Comparison of ENCODE assay signal across 13 cellular contexts in the genomic region with DNA sequence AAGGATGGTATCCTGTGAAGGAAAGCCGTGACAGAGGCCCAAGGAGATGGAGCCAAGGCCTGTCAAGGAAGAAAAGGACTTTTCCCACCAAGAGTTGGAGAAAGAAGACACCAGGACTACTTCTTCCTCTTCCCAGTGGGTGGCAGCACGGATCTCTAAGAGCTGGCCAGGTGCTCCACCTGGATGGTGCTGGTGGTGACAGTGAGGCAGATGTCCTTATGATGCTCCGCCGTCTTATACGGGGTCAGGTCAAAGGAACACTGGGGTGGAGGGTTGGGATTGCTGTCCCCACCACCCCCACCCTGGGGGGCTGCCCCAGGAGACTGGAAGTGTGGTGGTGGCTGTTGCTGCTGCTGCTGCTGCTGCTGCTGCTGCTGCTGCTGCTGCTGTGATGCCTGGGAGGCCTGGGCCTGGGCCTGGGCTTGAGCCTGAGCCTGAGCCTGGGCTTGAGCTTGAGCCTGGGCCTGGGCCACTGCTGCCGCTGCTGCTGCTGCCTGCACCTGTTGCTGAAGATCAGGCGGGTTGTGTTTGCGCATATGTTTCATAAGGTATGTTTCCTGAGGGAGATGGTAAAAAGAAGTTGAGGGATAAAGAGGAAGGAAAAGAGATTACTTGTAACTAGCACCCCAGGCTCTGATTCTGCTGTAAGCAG. TPM values are rescaled to one million over a fixed set of nuclear protein-coding genes. Genes with fewer than 3 reads are reported as not detected.
DNase-seq lines count a peak whose midpoint lies in the region; ATAC-seq, FAIRE-seq and TF ChIP-seq lines count a peak whose summit lies in the region.
"Had no signal": no experiment of that assay in that cellular context is flagged by ENCODE, and none has a peak within 500 bp of the region (broad histone marks: within the 10 kb centered on the region; RNA-seq: fewer than 3 reads in every experiment).

No MANE protein-coding gene starts in this region.

- no peak overlapping the region for H3K4me3 Mint-ChIP-seq in memory B cell

- H3K27me3 Mint-ChIP-seq in memory B cell = no peaks in the 10 kb centered on the region

- peak overlapping the region; percentile 47 for H3K27ac Mint-ChIP-seq in memory B cell

- DNase-seq in NCI-H1105 treated with DMSO at 0.1 percent for 48 hours (lab: John Stamatoyannopoulos, UW) = peak; percentile 3
- no peak for DNase-seq in NCI-H1105 (lab: John Stamatoyannopoulos, UW)
- DNase-seq in HT-29 (ENCODE audit: low spot score) = peak; percentile 52
- DNase-seq in GM12878 (ENCODE audit: low read depth, low spot score) = no peak
- DNase-seq in memory B cell (ENCODE audit: low spot score in 2 of 2) = no peak
- no peak for DNase-seq in occipital lobe (lab: John Stamatoyannopoulos, UW)
- DNase-seq: activated gamma-delta T cell; effector CD8-positive, alpha-beta T cell; KBM-7; tibial artery had no signal

- H3K4me2 ChIP-seq in GM12878 (ENCODE audit: control insufficient read depth, insufficient read depth) = no peak overlapping the region

- no peak for TF ChIP-seq EP300 in GM12878 (IDR thresholded peaks at IDR 0.05; ENCODE audit: borderline replicate concordance in 1 of 2, control insufficient read depth in 1 of 2, low read depth in 2 of 2, low read length in 2 of 2)

- no peaks in the 10 kb centered on the region for H3K27me3 ChIP-seq in GM12878 (replicated peaks in 1 of 2; ENCODE audit: control insufficient read depth in 2 of 2, insufficient read depth in 2 of 2, low read length in 1 of 2)
- H3K27me3 ChIP-seq: tibial artery had no signal

- no peaks in the 10 kb centered on the region; the same call in 1 of the 2 replicates for H3K4me1 ChIP-seq in GM12878 (ENCODE audit: control insufficient read depth, insufficient read depth, low read length)
- H3K4me1 ChIP-seq: tibial artery had no signal

- no peaks in the 10 kb centered on the region for H3K9me3 Mint-ChIP-seq in memory B cell

- no peak overlapping the region for H2AFZ ChIP-seq in GM12878 (ENCODE audit: control insufficient read depth, low read depth, low read length)

- H3K4me1 Mint-ChIP-seq in memory B cell = peaks cover 3% of the 10 kb centered on the region

- 97% methylated on average over 8 of the region's 8 CpGs for WGBS in GM12878 (ENCODE audit: insufficient coverage, insufficient replicate concordance, low lambda C conversion rate, missing lambda C conversion rate)

- in situ Hi-C loops in GM12878 (cut with MboI) = no loop called here

- TF ChIP-seq POLR2A in GM12878 (IDR thresholded peaks at IDR 0.05; ENCODE audit: low read depth, low read length) = no peak

- no peak overlapping the region for H3K9ac ChIP-seq in GM12878 (ENCODE audit: control insufficient read depth, insufficient read depth, low read length)

- TF ChIP-seq RAD21 in GM12878 (IDR thresholded peaks at IDR 0.05; ENCODE audit: insufficient read depth, low read depth, low read length) = peak; percentile 7; the same call in 1 of the 2 replicates

- ATAC-seq in GM12878 (no peak), memory B cell (ENCODE audit: low read depth) (no peak), GM18907 (IDR thresholded peaks at IDR 0.05; ENCODE audit: unreplicated experiment) (no peak), HG02938 (IDR thresholded peaks at IDR 0.05; ENCODE audit: unreplicated experiment) (no peak)

- TF ChIP-seq CTCF in GM12878 (IDR thresholded peaks at IDR 0.05 in 2 of 3, conservative IDR thresholded peaks at IDR 0.05 in 1 of 3; ENCODE audit: control insufficient read depth in 2 of 3, extremely low read depth in 1 of 3, insufficient read depth in 1 of 3, low read depth in 3 of 3, low read length in 3 of 3) = peak; percentile 13 to 40 (median 33); a peak in 4 of 6 replicates

- POLR2A ChIA-PET in GM12878 (lab: Charles Lee) = interaction anchor here (0.8 to 1.0 kb wide), 2 partner anchors 21 to 181 kb away, joined by 3 read pairs; partner anchors contain the start of gene ZNF384

- H3K9me3 ChIP-seq in GM12878 (replicated peaks; ENCODE audit: control insufficient read depth, insufficient read depth, low read length) = no peaks in the 10 kb centered on the region
- H3K9me3 ChIP-seq: tibial artery had no signal

- H3K79me2 ChIP-seq in GM12878 (ENCODE audit: control insufficient read depth, insufficient read depth, low read length) = no peaks in the 10 kb centered on the region

- H3K27ac ChIP-seq in GM12878 (ENCODE audit: control insufficient read depth, insufficient read depth) = no peak overlapping the region
- H3K27ac ChIP-seq: tibial artery had no signal

- no peak for FAIRE-seq in GM12878 (lab: Jason Lieb, UNC)

- H3K4me3 ChIP-seq in GM12878 = no peak overlapping the region
- H3K4me3 ChIP-seq: tibial artery had no signal

- H3K36me3 Mint-ChIP-seq in memory B cell = peaks cover 27% of the 10 kb centered on the region

- RAD21 ChIA-PET in GM12878 (lab: Charles Lee; ENCODE audit: unreplicated experiment) = interaction anchor here (1.5 kb wide), 1 partner anchor 21 kb away, joined by 4 read pairs; the partner anchor contains the start of gene ZNF384

- peaks cover 33 to 38% of the 10 kb centered on the region in 2 experiments for H3K36me3 ChIP-seq in GM12878 (ENCODE audit: control insufficient read depth in 2 of 2, insufficient read depth in 2 of 2, low read length in 1 of 2)

- SMC1A ChIA-PET in GM12878 (lab: Charles Lee; ENCODE audit: uncharacterized antibody, unreplicated experiment) = interaction anchor here (0.6 to 2.3 kb wide), 4 partner anchors 17 to 54 kb away, joined by 3 to 9 read pairs (median 3); no protein-coding TSS in a partner anchor

- no peaks in the 10 kb centered on the region for H4K20me1 ChIP-seq in GM12878 (ENCODE audit: control insufficient read depth, insufficient read depth)

- BruUV-seq in GM12878 (replicated peaks; lab: Mats Ljungman, UMichigan) = no TSS peak

- CTCF ChIA-PET in GM12878 (lab: Yijun Ruan, JAX) = interaction anchor here (1.2 to 2.5 kb wide), 3 partner anchors 14 to 205 kb away, joined by 3 to 9 read pairs (median 3); partner anchors contain the start of gene SPSB2

- intact Hi-C loops in GM12878 (cut with micrococcal nuclease; ENCODE audit: unreplicated experiment) = no loop called here

RNA-seq across cellular contexts. Expression of gene ING4, which starts 4.8 kb away (rescaled TPM):
- total RNA-seq in HT-29 (2014; rRNA removed; shearing (Covaris generic)) = 25.1 and 27.4 TPM in 2 replicates
- 68.2 and 72.6 TPM in 2 replicates for total RNA-seq in GM12878 (2013; cell fraction: nucleolus; rRNA removed)
- total RNA-seq in GM12878 (2014; rRNA removed) = 21.7 and 23.7 TPM in 2 replicates
- total RNA-seq in GM12878 (2014; rRNA removed; fragmentation: Illumina TruSeq; extraction: Trizol) = 20.9 and 21.8 TPM in 2 replicates
- 20.1 and 21.6 TPM in 2 replicates for total RNA-seq in GM12878 (2021)
- polyA plus RNA-seq in GM12878 (2011; ENCODE audit: low read depth) = 33.3 TPM
- 53.9 and 63.8 TPM in 2 replicates for polyA plus RNA-seq in GM12878 (2011; rRNA removed)
- polyA plus RNA-seq in GM12878 (2011; cell fraction: cytosol; rRNA removed) = 34.7 and 41.0 TPM in 2 replicates
- polyA plus RNA-seq in GM12878 (2011; cell fraction: nucleus; rRNA removed) = 128 and 163 TPM in 2 replicates
- polyA plus RNA-seq in GM12878 (2012) = 36.0 and 39.8 TPM in 2 replicates
- 33.8 and 39.5 TPM in 2 replicates for polyA plus RNA-seq in GM12878 (2014; fragmentation: Illumina TruSeq; extraction: Trizol)
- polyA plus RNA-seq in GM12878 (2014; fragmentation: Nextera tagmentation; extraction: Ambion mirVana) = 1 to 10 TPM; 7.2 to 8.9 TPM
- 22.6 and 24.2 TPM in 2 replicates for polyA plus RNA-seq in GM12878 (2014; rRNA removed)
- polyA plus RNA-seq in GM12878 (2016; fragmentation: Nextera tagmentation; extraction: Ambion mirVana) = 10 to 100 TPM; 18.4 to 22.5 TPM
- 12.8 and 18.6 TPM in 2 replicates for polyA minus RNA-seq in GM12878 (2011; rRNA and poly(A)+ RNA removed)
- polyA minus RNA-seq in GM12878 (2011; cell fraction: cytosol; rRNA and poly(A)+ RNA removed) = 4.9 and 6.7 TPM in 2 replicates
- polyA minus RNA-seq in GM12878 (2011; cell fraction: nucleus; rRNA and poly(A)+ RNA removed) = 8.5 and 11.8 TPM in 2 replicates
- total RNA-seq in occipital lobe = 65.0 TPM

RNA-seq across cellular contexts. Expression of gene ACRBP, which starts 20.5 kb away (rescaled TPM):
- 0.31 TPM in 1 of 2 replicates, not detected in the other for total RNA-seq in HT-29 (2014; rRNA removed; shearing (Covaris generic))
- total RNA-seq in GM12878 (2013; cell fraction: nucleolus; rRNA removed) = 4.5 and 4.9 TPM in 2 replicates
- total RNA-seq in GM12878 (2014; rRNA removed) = 0.27 and 1.1 TPM in 2 replicates
- total RNA-seq in GM12878 (2014; rRNA removed; fragmentation: Illumina TruSeq; extraction: Trizol) = 0.69 and 1.1 TPM in 2 replicates
- total RNA-seq in GM12878 (2021) = 1.4 and 1.8 TPM in 2 replicates
- polyA plus RNA-seq in GM12878 (2011; ENCODE audit: low read depth) = 0.55 TPM
- polyA plus RNA-seq in GM12878 (2011; rRNA removed) = 0.80 and 0.84 TPM in 2 replicates
- 0.94 and 1.2 TPM in 2 replicates for polyA plus RNA-seq in GM12878 (2011; cell fraction: cytosol; rRNA removed)
- polyA plus RNA-seq in GM12878 (2011; cell fraction: nucleus; rRNA removed) = 4.5 and 4.6 TPM in 2 replicates
- 0.73 and 1.9 TPM in 2 replicates for polyA plus RNA-seq in GM12878 (2012)
- 0.75 and 1.5 TPM in 2 replicates for polyA plus RNA-seq in GM12878 (2014; fragmentation: Illumina TruSeq; extraction: Trizol)
- under 1 TPM; 0.64 to 0.80 TPM for polyA plus RNA-seq in GM12878 (2014; fragmentation: Nextera tagmentation; extraction: Ambion mirVana)
- polyA plus RNA-seq in GM12878 (2014; rRNA removed) = 0.80 and 0.94 TPM in 2 replicates
- 1 to 10 TPM in 1 of 2 experiments, under 1 TPM in 1; 0.54 to 1.3 TPM for polyA plus RNA-seq in GM12878 (2016; fragmentation: Nextera tagmentation; extraction: Ambion mirVana)
- 1.3 and 3.7 TPM in 2 replicates for polyA minus RNA-seq in GM12878 (2011; rRNA and poly(A)+ RNA removed)
- not detected in 2 replicates for polyA minus RNA-seq in GM12878 (2011; cell fraction: cytosol; rRNA and poly(A)+ RNA removed)
- polyA minus RNA-seq in GM12878 (2011; cell fraction: nucleus; rRNA and poly(A)+ RNA removed) = 2.3 and 2.4 TPM in 2 replicates
- total RNA-seq in occipital lobe = 0.62 TPM
- total RNA-seq: A172 had no signal

RNA-seq across cellular contexts. Expression of gene ZNF384, which starts 21.5 kb away (rescaled TPM):
- 23.9 and 42.5 TPM in 2 replicates for total RNA-seq in HT-29 (2014; rRNA removed; shearing (Covaris generic))
- 66.4 and 68.5 TPM in 2 replicates for total RNA-seq in GM12878 (2013; cell fraction: nucleolus; rRNA removed)
- 23.3 and 23.7 TPM in 2 replicates for total RNA-seq in GM12878 (2014; rRNA removed)
- 26.0 and 27.1 TPM in 2 replicates for total RNA-seq in GM12878 (2014; rRNA removed; fragmentation: Illumina TruSeq; extraction: Trizol)
- 49.3 and 53.8 TPM in 2 replicates for total RNA-seq in GM12878 (2021)
- 36.7 TPM for polyA plus RNA-seq in GM12878 (2011; ENCODE audit: low read depth)
- 42.4 and 70.2 TPM in 2 replicates for polyA plus RNA-seq in GM12878 (2011; rRNA removed)
- polyA plus RNA-seq in GM12878 (2011; cell fraction: cytosol; rRNA removed) = 59.6 and 70.7 TPM in 2 replicates
- 225 TPM in 2 replicates for polyA plus RNA-seq in GM12878 (2011; cell fraction: nucleus; rRNA removed)
- 53.9 and 67.8 TPM in 2 replicates for polyA plus RNA-seq in GM12878 (2012)
- 65.2 and 81.5 TPM in 2 replicates for polyA plus RNA-seq in GM12878 (2014; fragmentation: Illumina TruSeq; extraction: Trizol)
- 1 to 10 TPM in 1 of 2 experiments, under 1 TPM in 1; 0.46 to 1.3 TPM for polyA plus RNA-seq in GM12878 (2014; fragmentation: Nextera tagmentation; extraction: Ambion mirVana)
- 53.5 and 55.8 TPM in 2 replicates for polyA plus RNA-seq in GM12878 (2014; rRNA removed)
- polyA plus RNA-seq in GM12878 (2016; fragmentation: Nextera tagmentation; extraction: Ambion mirVana) = 10 to 100 TPM; 30.0 to 31.0 TPM
- polyA minus RNA-seq in GM12878 (2011; rRNA and poly(A)+ RNA removed) = 70.0 and 71.0 TPM in 2 replicates
- polyA minus RNA-seq in GM12878 (2011; cell fraction: cytosol; rRNA and poly(A)+ RNA removed) = 23.4 and 31.5 TPM in 2 replicates
- polyA minus RNA-seq in GM12878 (2011; cell fraction: nucleus; rRNA and poly(A)+ RNA removed) = 63.2 and 96.0 TPM in 2 replicates
- 15.1 TPM for total RNA-seq in occipital lobe

RNA-seq across cellular contexts. Expression of gene LPAR5, which starts 31.9 kb away (rescaled TPM):
- 0.03 TPM in 1 of 2 replicates, not detected in the other for total RNA-seq in HT-29 (2014; rRNA removed; shearing (Covaris generic))
- 21.8 and 24.3 TPM in 2 replicates for total RNA-seq in GM12878 (2013; cell fraction: nucleolus; rRNA removed)
- total RNA-seq in GM12878 (2014; rRNA removed) (4.1 and 4.6 TPM in 2 replicates), GM12878 (2014; rRNA removed; fragmentation: Illumina TruSeq; extraction: Trizol) (2.0 and 2.1 TPM in 2 replicates), GM12878 (2021) (7.9 and 8.2 TPM in 2 replicates), occipital lobe (0.62 TPM)
- polyA plus RNA-seq in GM12878 (2011; ENCODE audit: low read depth) = 2.0 TPM
- polyA plus RNA-seq in GM12878 (2011; rRNA removed) (4.2 and 5.7 TPM in 2 replicates), GM12878 (2014; fragmentation: Illumina TruSeq; extraction: Trizol) (4.5 and 5.2 TPM in 2 replicates), GM12878 (2014; fragmentation: Nextera tagmentation; extraction: Ambion mirVana) (1 to 10 TPM; 1.3 to 1.7 TPM), GM12878 (2014; rRNA removed) (6.1 and 7.2 TPM in 2 replicates), GM12878 (2016; fragmentation: Nextera tagmentation; extraction: Ambion mirVana) (1 to 10 TPM; 5.4 to 5.6 TPM)
- 10.9 and 12.6 TPM in 2 replicates for polyA plus RNA-seq in GM12878 (2011; cell fraction: cytosol; rRNA removed)
- 7.1 and 8.7 TPM in 2 replicates for polyA plus RNA-seq in GM12878 (2011; cell fraction: nucleus; rRNA removed)
- 2.7 and 5.0 TPM in 2 replicates for polyA plus RNA-seq in GM12878 (2012)
- polyA minus RNA-seq in GM12878 (2011; rRNA and poly(A)+ RNA removed) = 6.6 and 10.1 TPM in 2 replicates
- polyA minus RNA-seq in GM12878 (2011; cell fraction: cytosol; rRNA and poly(A)+ RNA removed) = 6.5 and 8.4 TPM in 2 replicates
- polyA minus RNA-seq in GM12878 (2011; cell fraction: nucleus; rRNA and poly(A)+ RNA removed) = 3.3 and 6.4 TPM in 2 replicates

RNA-seq across cellular contexts. Expression of gene PIANP, which starts 32.9 kb away (rescaled TPM):
- total RNA-seq in HT-29 (2014; rRNA removed; shearing (Covaris generic)) = not detected in 2 replicates
- not detected in 2 replicates for total RNA-seq in GM12878 (2013; cell fraction: nucleolus; rRNA removed)
- total RNA-seq in GM12878 (2014; rRNA removed) (not detected in 2 replicates), GM12878 (2014; rRNA removed; fragmentation: Illumina TruSeq; extraction: Trizol) (not detected in 2 replicates), GM12878 (2021) (0.08 TPM in 1 of 2 replicates, not detected in the other), occipital lobe (1.2 TPM)
- polyA plus RNA-seq in GM12878 (2011; ENCODE audit: low read depth) = 0.08 TPM
- polyA plus RNA-seq in GM12878 (2011; rRNA removed) (not detected in 2 replicates), GM12878 (2014; fragmentation: Illumina TruSeq; extraction: Trizol) (not detected in 2 replicates), GM12878 (2014; fragmentation: Nextera tagmentation; extraction: Ambion mirVana) (not detected), GM12878 (2014; rRNA removed) (0.04 and 0.08 TPM in 2 replicates), GM12878 (2016; fragmentation: Nextera tagmentation; extraction: Ambion mirVana) (under 1 TPM in 1 of 2 experiments, not detected in 1; 0.12 TPM)
- polyA plus RNA-seq in GM12878 (2011; cell fraction: cytosol; rRNA removed) = not detected in 2 replicates
- not detected in 2 replicates for polyA plus RNA-seq in GM12878 (2011; cell fraction: nucleus; rRNA removed)
- 0.24 and 0.34 TPM in 2 replicates for polyA plus RNA-seq in GM12878 (2012)
- not detected in 2 replicates for polyA minus RNA-seq in GM12878 (2011; rRNA and poly(A)+ RNA removed)
- not detected in 2 replicates for polyA minus RNA-seq in GM12878 (2011; cell fraction: cytosol; rRNA and poly(A)+ RNA removed)
- not detected in 2 replicates for polyA minus RNA-seq in GM12878 (2011; cell fraction: nucleus; rRNA and poly(A)+ RNA removed)

Comparison
In these comparisons a context has a peak if more than half of its experiments do, and no peak if none do; other contexts are left out.
1. DNase-seq: peak in NCI-H1105 treated with DMSO at 0.1 percent for 48 hours (single experiment) and HT-29 (single experiment); none in NCI-H1105 (single experiment), GM12878 (single experiment), memory B cell (0 of 2) and occipital lobe (single experiment).